Comparison of ENCODE assay signal across 8 cellular contexts in genomic region chr6:79536969-79537747, GRCh38. TPM values are rescaled to one million over a fixed set of nuclear protein-coding genes. Genes with fewer than 3 reads are reported as not detected.
DNase-seq lines count a peak whose midpoint lies in the region; ATAC-seq lines count a peak whose summit lies in the region.

Gene LCA5 (minus strand): TSS chr6:79537430. CDS start chr6:79518894, 18,536 bp downstream.

- ATAC-seq in GM19043 (IDR thresholded peaks at IDR 0.05; ENCODE audit: low read depth, unreplicated experiment), result peak; percentile 99
- ATAC-seq in HG03280 (IDR thresholded peaks at IDR 0.05; ENCODE audit: unreplicated experiment), result peak; percentile 99

- no peak within 1 kb of the TSS for H3K4me3 Mint-ChIP-seq in activated CD4-positive, alpha-beta T cell treated with anti-CD3 and anti-CD28 coated beads, Interleukin-2, amount 10 ng/mL, durations not matched to agents 24 days and 14 days

- H3K36me3 Mint-ChIP-seq in activated CD4-positive, alpha-beta T cell treated with anti-CD3 and anti-CD28 coated beads, Interleukin-2, amount 10 ng/mL, durations not matched to agents 24 days and 14 days (ENCODE audit: low read depth), result no peaks in the 10 kb centered on the region

- H3K27ac Mint-ChIP-seq in activated CD4-positive, alpha-beta T cell treated with anti-CD3 and anti-CD28 coated beads, Interleukin-2, amount 10 ng/mL, durations not matched to agents 24 days and 14 days, result no peak within 1 kb of the TSS

- no peaks in the 10 kb centered on the region for H3K4me1 Mint-ChIP-seq in activated CD4-positive, alpha-beta T cell treated with anti-CD3 and anti-CD28 coated beads, Interleukin-2, amount 10 ng/mL, durations not matched to agents 24 days and 14 days

- intact Hi-C loops in activated CD4-positive, alpha-beta T cell treated with anti-CD3 and anti-CD28 coated beads, Interleukin-2, amount 10 ng/mL, durations not matched to agents 24 days and 14 days (cut with micrococcal nuclease), result loop anchor here (1.0 to 2.0 kb wide), 3 partner anchors 304 to 670 kb away; partner anchors contain the start of genes IRAK1BP1 and PHIP

- peak; percentile 88 to 90 for DNase-seq in AML-193 (lab: John Stamatoyannopoulos, UW)
- DNase-seq in NCI-H446 (lab: John Stamatoyannopoulos, UW), result peak; percentile 91 to 96
- peak; percentile 96 for DNase-seq in activated CD4-positive, alpha-beta T cell treated with anti-CD3 and anti-CD28 coated beads, Interleukin-2, amount 10 ng/mL, durations not matched to agents 24 days and 14 days
- DNase-seq in dermis blood vessel endothelial cell, result peak; percentile 99
- DNase-seq in left kidney (ENCODE audit: low read depth, low spot score), result peak; percentile 99
- DNase-seq in stimulated activated CD4-positive, alpha-beta T cell treated with anti-CD3 and anti-CD28 coated beads, Interleukin-1b, Interleukin-23, amount 100 ng/mL, for 4 hours (ENCODE audit: low read depth in 2 of 2), result peak; percentile 59 to 69

- H3K27me3 Mint-ChIP-seq in activated CD4-positive, alpha-beta T cell treated with anti-CD3 and anti-CD28 coated beads, Interleukin-2, amount 10 ng/mL, durations not matched to agents 24 days and 14 days, result peaks cover 16% of the 10 kb centered on the region

- no peaks in the 10 kb centered on the region for H3K9me3 Mint-ChIP-seq in activated CD4-positive, alpha-beta T cell treated with anti-CD3 and anti-CD28 coated beads, Interleukin-2, amount 10 ng/mL, durations not matched to agents 24 days and 14 days

RNA-seq across cellular contexts. Expression of gene LCA5, which starts in this region (rescaled TPM):
- total RNA-seq in activated CD4-positive, alpha-beta T cell treated with anti-CD3 and anti-CD28 coated beads, Interleukin-2, amount 10 ng/mL, durations not matched to agents 24 days and 14 days, result 0.05 and 0.07 TPM in 2 replicates
- 4.6 and 4.9 TPM in 2 replicates for total RNA-seq in dermis blood vessel endothelial cell

Comparison
In these comparisons a context has a peak if more than half of its experiments do, and no peak if none do; other contexts are left out.
1. Peak in every context shown above with its lines: DNase-seq and ATAC-seq.
2. Peak in DNase-seq in activated CD4-positive, alpha-beta T cell treated with anti-CD3 and anti-CD28 coated beads, Interleukin-2, amount 10 ng/mL, durations not matched to agents 24 days and 14 days; RNA of the gene not detected or under 1 TPM.